ENCODE assay signal across 15 cellular contexts in the genomic region with DNA sequence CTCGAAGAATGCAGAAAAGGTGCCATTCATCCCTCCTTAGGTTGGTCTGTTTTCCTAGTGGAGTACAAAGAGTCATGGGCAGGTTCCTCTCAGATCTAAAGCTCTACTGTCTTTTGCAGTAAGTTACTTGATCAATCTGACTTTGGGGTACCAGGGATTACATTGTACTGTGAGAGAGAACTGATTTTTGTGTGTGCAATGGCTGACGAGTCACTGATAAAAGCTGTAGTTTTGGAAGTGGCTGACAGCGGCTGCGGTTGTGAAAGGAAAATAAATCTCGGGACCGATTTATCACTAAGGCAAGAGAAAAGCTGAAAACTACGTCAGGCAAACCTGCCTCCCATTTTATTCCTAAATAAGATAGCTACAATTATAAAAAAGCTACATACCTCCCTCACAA. TPM values are rescaled to one million over a fixed set of nuclear protein-coding genes. Genes with fewer than 3 reads are reported as not detected.
DNase-seq lines count a peak whose midpoint lies in the region; ATAC-seq and TF ChIP-seq lines count a peak whose summit lies in the region.
"Had no signal": no experiment of that assay in that cellular context is flagged by ENCODE, and none has a peak within 500 bp of the region (broad histone marks: within the 10 kb centered on the region; RNA-seq: fewer than 3 reads in every experiment).

No MANE protein-coding gene starts in this region.

- H3K4me3 Mint-ChIP-seq in H9 (no peak overlapping the region), endodermal cell (no peak overlapping the region), T-cell (no peak overlapping the region)
- H3K4me3 Mint-ChIP-seq in activated T-cell treated with anti-CD3 and anti-CD28 coated beads, Interleukin-2, amount 50 U/mL, for 24 hours = no peak overlapping the region
- H3K4me3 Mint-ChIP-seq: CD4-positive, alpha-beta T cell; IgD-negative memory B cell had no signal

- no peaks in the 10 kb centered on the region for H3K79me2 ChIP-seq in H9 (ENCODE audit: insufficient read depth, low read length)
- no peaks in the 10 kb centered on the region for H3K79me2 ChIP-seq in mesendoderm (ENCODE audit: control insufficient read depth, insufficient read depth, low read length)
- H3K79me2 ChIP-seq in smooth muscle cell (ENCODE audit: low read depth) = no peaks in the 10 kb centered on the region

- H3K9ac ChIP-seq in H9 (ENCODE audit: extremely low read depth, insufficient read length, low read length) (no peak overlapping the region), endodermal cell (ENCODE audit: extremely low read depth, low read length, poor library complexity, severe bottlenecking) (no peak overlapping the region), mesendoderm (ENCODE audit: low read length) (no peak overlapping the region), smooth muscle cell (ENCODE audit: low read depth) (no peak overlapping the region)
- H3K9ac ChIP-seq: BLaER1 treated with 17β-estradiol and CSF1 and Interleukin-3, amounts not matched to agents 10 nM and 100 nM; GM23248 had no signal

- no peak overlapping the region for H4K5ac ChIP-seq in H9 (ENCODE audit: insufficient read length, low read depth, low read length)
- no peak overlapping the region for H4K5ac ChIP-seq in mesendoderm (ENCODE audit: low read length)

- H3K27me3 ChIP-seq in H9 (ENCODE audit: insufficient read depth, low read length) = no peaks in the 10 kb centered on the region
- H3K27me3 ChIP-seq in endodermal cell (ENCODE audit: control insufficient read depth, insufficient read depth, low read length, poor library complexity, severe bottlenecking) = no peaks in the 10 kb centered on the region
- H3K27me3 ChIP-seq in mesendoderm (ENCODE audit: insufficient read depth, low read length, poor library complexity) = no peaks in the 10 kb centered on the region
- no peaks in the 10 kb centered on the region for H3K27me3 ChIP-seq in smooth muscle cell (ENCODE audit: low read depth)
- H3K27me3 ChIP-seq: BLaER1 treated with 17β-estradiol and CSF1 and Interleukin-3, amounts not matched to agents 10 nM and 100 nM had no signal

- H4K20me1 ChIP-seq in H9 (ENCODE audit: control insufficient read depth, insufficient read depth, insufficient read length) (no peaks in the 10 kb centered on the region), smooth muscle cell (ENCODE audit: low read depth) (no peaks in the 10 kb centered on the region)
- H4K20me1 ChIP-seq: BLaER1 treated with 17β-estradiol and CSF1 and Interleukin-3, amounts not matched to agents 10 nM and 100 nM had no signal

- H3K4me1 Mint-ChIP-seq in H9 (peaks cover 14% of the 10 kb centered on the region in 2 experiments), endodermal cell (peaks cover 14% of the 10 kb centered on the region), T-cell (no peaks in the 10 kb centered on the region)
- H3K4me1 Mint-ChIP-seq in activated T-cell treated with anti-CD3 and anti-CD28 coated beads, Interleukin-2, amount 50 U/mL, for 24 hours (ENCODE audit: low read depth) = no peaks in the 10 kb centered on the region
- H3K4me1 Mint-ChIP-seq: IgD-negative memory B cell had no signal

- no peak overlapping the region for H3K4ac ChIP-seq in H9 (ENCODE audit: low read depth, low read length)
- no peak overlapping the region for H3K4ac ChIP-seq in mesendoderm (ENCODE audit: low read depth, low read length)

- H2BK15ac ChIP-seq in H9 (ENCODE audit: low read depth, low read length) = no peak overlapping the region
- H2BK15ac ChIP-seq in mesendoderm (replicated peaks; ENCODE audit: low read depth) = no peak overlapping the region

- H3K27ac Mint-ChIP-seq in H9 = peak overlapping the region in 2 of 3 experiments; percentile 19 to 32; a peak in 3 of 7 replicates
- H3K27ac Mint-ChIP-seq in endodermal cell = peak overlapping the region; percentile 77
- H3K27ac Mint-ChIP-seq in activated T-cell treated with anti-CD3 and anti-CD28 coated beads, Interleukin-2, amount 50 U/mL, for 24 hours = no peak overlapping the region
- no peak overlapping the region for H3K27ac Mint-ChIP-seq in T-cell
- H3K27ac Mint-ChIP-seq: CD4-positive, alpha-beta T cell; IgD-negative memory B cell had no signal

- H2AFZ ChIP-seq in H9 (ENCODE audit: low read length) (no peak overlapping the region), smooth muscle cell (ENCODE audit: low read depth) (peak overlapping the region; percentile 75)
- H2AFZ ChIP-seq: GM23248 had no signal

- H3K79me1 ChIP-seq in H9 (ENCODE audit: insufficient read depth, low read depth, low read length, poor library complexity, severe bottlenecking) = no peaks in the 10 kb centered on the region
- no peaks in the 10 kb centered on the region for H3K79me1 ChIP-seq in mesendoderm (ENCODE audit: low read length)

- H3K9me3 Mint-ChIP-seq in H9 (peaks cover 0 to 2% of the 10 kb centered on the region in 2 experiments; a peak in 3 of 5 replicates), endodermal cell (peaks cover 5% of the 10 kb centered on the region), T-cell (peaks cover 10 to 26% (median 16%) of the 10 kb centered on the region in 3 donors)
- peaks cover 17% of the 10 kb centered on the region for H3K9me3 Mint-ChIP-seq in activated T-cell treated with anti-CD3 and anti-CD28 coated beads, Interleukin-2, amount 50 U/mL, for 24 hours

- H4K91ac ChIP-seq in H9 (ENCODE audit: insufficient read length, low read depth, low read length) = no peak overlapping the region

- H3K23ac ChIP-seq in H9 (ENCODE audit: insufficient read length, low read depth, low read length) (no peak overlapping the region), mesendoderm (ENCODE audit: low read length) (no peak overlapping the region)

- H3K4me3 ChIP-seq in endodermal cell (ENCODE audit: low read length) = peak overlapping the region; percentile 1
- H3K4me3 ChIP-seq in mesendoderm (ENCODE audit: low read length) = no peak overlapping the region
- no peak overlapping the region for H3K4me3 ChIP-seq in smooth muscle cell
- H3K4me3 ChIP-seq: BLaER1 treated with 17β-estradiol and CSF1 and Interleukin-3, amounts not matched to agents 10 nM and 100 nM; GM23248; HAP-1 had no signal

- CTCF ChIA-PET in T-cell (lab: Charles Lee) = no interaction called here

- H3K36me3 ChIP-seq in endodermal cell (ENCODE audit: control insufficient read depth, insufficient read depth, low read length) (no peaks in the 10 kb centered on the region), mesendoderm (ENCODE audit: control insufficient read depth, insufficient read depth, low read length) (no peaks in the 10 kb centered on the region), smooth muscle cell (ENCODE audit: low read depth) (no peaks in the 10 kb centered on the region)
- H3K36me3 ChIP-seq: BLaER1 treated with 17β-estradiol and CSF1 and Interleukin-3, amounts not matched to agents 10 nM and 100 nM; HAP-1 had no signal

- WGBS in H9 (ENCODE audit: extremely low coverage, insufficient read length, low lambda C conversion rate) = no CpG with 5 or more reads among the region's 7 CpGs
- 78 to 85% methylated on average over 1 to 7 of the region's 7 CpGs for WGBS in endodermal cell (ENCODE audit: insufficient coverage in 1 of 2, insufficient read length in 1 of 2), 2 experiments
- WGBS in mesendoderm (ENCODE audit: extremely low coverage, insufficient coverage, low lambda C conversion rate) = no CpG with 5 or more reads among the region's 7 CpGs
- WGBS in smooth muscle cell (ENCODE audit: low lambda C conversion rate) = 44% methylated on average over 7 of the region's 7 CpGs

- H3K23me2 ChIP-seq in H9 (ENCODE audit: insufficient read length, low read depth, low read length, poor library complexity, severe bottlenecking) = no peaks in the 10 kb centered on the region

- H3K27me3 Mint-ChIP-seq in H9 (ENCODE audit: low read depth) (no peaks in the 10 kb centered on the region), endodermal cell (ENCODE audit: insufficient read depth) (no peaks in the 10 kb centered on the region), T-cell (peaks cover 0 to 1% of the 10 kb centered on the region in 2 donors)
- no peaks in the 10 kb centered on the region for H3K27me3 Mint-ChIP-seq in activated T-cell treated with anti-CD3 and anti-CD28 coated beads, Interleukin-2, amount 50 U/mL, for 24 hours
- H3K27me3 Mint-ChIP-seq: CD4-positive, alpha-beta T cell; IgD-negative memory B cell had no signal

- no peak overlapping the region for H2BK5ac ChIP-seq in H9 (ENCODE audit: insufficient read length, low read length)
- no peak overlapping the region for H2BK5ac ChIP-seq in mesendoderm (ENCODE audit: low read length)

- no peak overlapping the region for H3K14ac ChIP-seq in H9 (ENCODE audit: insufficient read depth, low read length)

- no peak overlapping the region for H3K4me2 ChIP-seq in H9 (ENCODE audit: insufficient read depth, insufficient read length, low read length)
- H3K4me2 ChIP-seq in mesendoderm (ENCODE audit: low read length) = no peak overlapping the region
- peak overlapping the region; percentile 73 for H3K4me2 ChIP-seq in smooth muscle cell
- H3K4me2 ChIP-seq: BLaER1 treated with 17β-estradiol and CSF1 and Interleukin-3, amounts not matched to agents 10 nM and 100 nM had no signal

- no peak overlapping the region for H2AK5ac ChIP-seq in H9 (ENCODE audit: insufficient read length, low read length)
- H2AK5ac ChIP-seq in mesendoderm (ENCODE audit: low read length) = no peak overlapping the region

- H2BK12ac ChIP-seq in H9 (ENCODE audit: insufficient read length, low read depth, low read length) = no peak overlapping the region

- H3K9me3 ChIP-seq in H9 (ENCODE audit: control insufficient read depth, low read depth, low read length) (no peaks in the 10 kb centered on the region), endodermal cell (ENCODE audit: control insufficient read depth, low read length) (peaks cover 10% of the 10 kb centered on the region), smooth muscle cell (replicated peaks; ENCODE audit: low read depth) (no peaks in the 10 kb centered on the region)
- H3K9me3 ChIP-seq: BLaER1 treated with 17β-estradiol and CSF1 and Interleukin-3, amounts not matched to agents 10 nM and 100 nM; HAP-1 had no signal

- no peak overlapping the region for H2BK20ac ChIP-seq in H9 (ENCODE audit: low read depth, low read length, poor library complexity, severe bottlenecking)

- no peak overlapping the region for H4K8ac ChIP-seq in H9 (replicated peaks; ENCODE audit: insufficient read length, low read depth, low read length)
- no peak overlapping the region for H4K8ac ChIP-seq in mesendoderm (ENCODE audit: low read depth, low read length)

- H3K18ac ChIP-seq in H9 (ENCODE audit: insufficient read length, low read depth, low read length) = no peak overlapping the region
- H3K18ac ChIP-seq in mesendoderm (ENCODE audit: low read length) = no peak overlapping the region

- H3K56ac ChIP-seq in H9 (ENCODE audit: insufficient read length, low read depth, low read length) (no peak overlapping the region), mesendoderm (ENCODE audit: low read length) (no peak overlapping the region)

- no peaks in the 10 kb centered on the region for H3F3A ChIP-seq in smooth muscle cell (ENCODE audit: low read depth)

- DNase-seq in H9 (no peak), endodermal cell (no peak), mesendoderm (peak; percentile 37), smooth muscle cell (lab: John Stamatoyannopoulos, UW; ENCODE audit: unreplicated experiment) (no peak), T-cell (no peak)
- DNase-seq in activated T-cell treated with anti-CD3 and anti-CD28 coated beads, Interleukin-2, amount 50 U/mL, for 24 hours = no peak
- DNase-seq: ACHN; Calu3; CD4-positive, alpha-beta T cell; DMS 273 treated with DMSO at 0.1 percent for 48 hours; GM23248 had no signal

- ATAC-seq in GM21576 (IDR thresholded peaks at IDR 0.05; ENCODE audit: unreplicated experiment) (no peak), T-cell (replicated peaks in 1 of 4) (no peak)

- H3K36me3 Mint-ChIP-seq in H9 (ENCODE audit: insufficient read depth in 1 of 3, low read depth in 3 of 3) = no peaks in the 10 kb centered on the region
- no peaks in the 10 kb centered on the region for H3K36me3 Mint-ChIP-seq in endodermal cell (ENCODE audit: low read depth)
- H3K36me3 Mint-ChIP-seq in activated T-cell treated with anti-CD3 and anti-CD28 coated beads, Interleukin-2, amount 50 U/mL, for 24 hours (ENCODE audit: low read depth) = no peaks in the 10 kb centered on the region
- peaks cover 3% of the 10 kb centered on the region for H3K36me3 Mint-ChIP-seq in T-cell

- POLR2A ChIA-PET in T-cell (lab: Charles Lee) = no interaction called here

- TF ChIP-seq CTCF in H9 (conservative IDR thresholded peaks at IDR 0.05) = no peak
- TF ChIP-seq CTCF in endodermal cell (conservative IDR thresholded peaks at IDR 0.05) = no peak
- TF ChIP-seq CTCF in smooth muscle cell (IDR thresholded peaks at IDR 0.05; ENCODE audit: borderline replicate concordance, insufficient read depth, poor library complexity, severe bottlenecking) = no peak

- H3K27ac ChIP-seq in H9 (ENCODE audit: insufficient read length, low read depth, low read length) (no peak overlapping the region), endodermal cell (ENCODE audit: low read depth, low read length) (no peak overlapping the region), mesendoderm (ENCODE audit: low read depth, low read length) (no peak overlapping the region), smooth muscle cell (ENCODE audit: low read depth) (no peak overlapping the region)
- H3K27ac ChIP-seq: BLaER1 treated with 17β-estradiol and CSF1 and Interleukin-3, amounts not matched to agents 10 nM and 100 nM; GM23248 had no signal

- H3T11ph ChIP-seq in H9 (ENCODE audit: low read length) = no peak overlapping the region

- no peak overlapping the region for H2BK120ac ChIP-seq in H9 (ENCODE audit: low read depth, low read length, poor library complexity, severe bottlenecking)
- H2BK120ac ChIP-seq in mesendoderm (ENCODE audit: low read depth, low read length) = no peak overlapping the region

- H3K4me1 ChIP-seq in H9 (ENCODE audit: insufficient read depth, low read length) (no peaks in the 10 kb centered on the region), endodermal cell (ENCODE audit: control insufficient read depth, insufficient read depth, low read length) (no peaks in the 10 kb centered on the region), mesendoderm (ENCODE audit: control insufficient read depth, low read depth, low read length) (peaks cover 6% of the 10 kb centered on the region), smooth muscle cell (ENCODE audit: low read depth) (no peaks in the 10 kb centered on the region)
- H3K4me1 ChIP-seq: BLaER1 treated with 17β-estradiol and CSF1 and Interleukin-3, amounts not matched to agents 10 nM and 100 nM; HAP-1 had no signal

RNA-seq across cellular contexts. Expression of a gene that starts 26.9 kb away (rescaled TPM):
- total RNA-seq in H9 (2021) = 19.8 and 21.4 TPM in 2 replicates
- 10 to 100 TPM; 20.7 to 22.0 TPM for total RNA-seq in endodermal cell
- 17.8 TPM for polyA plus RNA-seq in endodermal cell (2013, experiment 1 of 2)
- polyA plus RNA-seq in endodermal cell (2013, experiment 2 of 2) = 19.1 TPM
- polyA plus RNA-seq in mesendoderm (2013, experiment 1 of 2) = 14.3 TPM
- polyA plus RNA-seq in mesendoderm (2013, experiment 2 of 2) = 14.4 TPM
- total RNA-seq in smooth muscle cell = 18.3 and 18.5 TPM in 2 replicates
- polyA plus RNA-seq in smooth muscle cell = 8.1 and 8.7 TPM in 2 replicates
- total RNA-seq in T-cell = 10 to 100 TPM in 3 of 5 donors, 1 to 10 TPM in 2; 4.3 to 13.0 (median 11.0) TPM

RNA-seq across cellular contexts. Expression of a gene that starts 39.2 kb away (rescaled TPM):
- 35.5 and 46.6 TPM in 2 replicates for total RNA-seq in H9 (2021)
- total RNA-seq in endodermal cell = 10 to 100 TPM; 41.5 to 53.1 TPM
- polyA plus RNA-seq in endodermal cell (2013, experiment 1 of 2) = 19.5 TPM
- polyA plus RNA-seq in endodermal cell (2013, experiment 2 of 2) = 13.9 TPM
- polyA plus RNA-seq in mesendoderm (2013, experiment 1 of 2) = 12.4 TPM
- 11.3 TPM for polyA plus RNA-seq in mesendoderm (2013, experiment 2 of 2)
- total RNA-seq in smooth muscle cell = 28.4 and 61.3 TPM in 2 replicates
- 26.8 and 34.7 TPM in 2 replicates for polyA plus RNA-seq in smooth muscle cell
- total RNA-seq in T-cell = 10 to 100 TPM; 19.2 to 36.5 (median 32.4) TPM

RNA-seq across cellular contexts. Expression of a gene that starts 40.1 kb away (rescaled TPM):
- total RNA-seq in H9 (2021) (5.0 and 5.8 TPM in 2 replicates), endodermal cell (10 to 100 TPM; 20.4 to 29.2 TPM), smooth muscle cell (21.5 and 23.5 TPM in 2 replicates), T-cell (1 to 10 TPM in 4 of 5 donors, under 1 TPM in 1; 0.99 to 2.6 (median 1.3) TPM)
- polyA plus RNA-seq in endodermal cell (2013, experiment 1 of 2) = 9.8 TPM
- 7.5 TPM for polyA plus RNA-seq in endodermal cell (2013, experiment 2 of 2)
- polyA plus RNA-seq in mesendoderm (2013, experiment 1 of 2) = 2.0 TPM
- 2.1 TPM for polyA plus RNA-seq in mesendoderm (2013, experiment 2 of 2)
- 9.3 and 10.0 TPM in 2 replicates for polyA plus RNA-seq in smooth muscle cell
- polyA plus RNA-seq: IgD-negative memory B cell had no signal

Comparison
In these comparisons a context has a peak if more than half of its experiments do, and no peak if none do; other contexts are left out.
1. H3K27ac Mint-ChIP-seq: peak in H9 (2 of 3) and endodermal cell (single experiment); none in activated T-cell treated with anti-CD3 and anti-CD28 coated beads, Interleukin-2, amount 50 U/mL, for 24 hours (single experiment) and T-cell (0 of 2).